Comparison of ENCODE assay signal across 8 cellular contexts in the genomic region with DNA sequence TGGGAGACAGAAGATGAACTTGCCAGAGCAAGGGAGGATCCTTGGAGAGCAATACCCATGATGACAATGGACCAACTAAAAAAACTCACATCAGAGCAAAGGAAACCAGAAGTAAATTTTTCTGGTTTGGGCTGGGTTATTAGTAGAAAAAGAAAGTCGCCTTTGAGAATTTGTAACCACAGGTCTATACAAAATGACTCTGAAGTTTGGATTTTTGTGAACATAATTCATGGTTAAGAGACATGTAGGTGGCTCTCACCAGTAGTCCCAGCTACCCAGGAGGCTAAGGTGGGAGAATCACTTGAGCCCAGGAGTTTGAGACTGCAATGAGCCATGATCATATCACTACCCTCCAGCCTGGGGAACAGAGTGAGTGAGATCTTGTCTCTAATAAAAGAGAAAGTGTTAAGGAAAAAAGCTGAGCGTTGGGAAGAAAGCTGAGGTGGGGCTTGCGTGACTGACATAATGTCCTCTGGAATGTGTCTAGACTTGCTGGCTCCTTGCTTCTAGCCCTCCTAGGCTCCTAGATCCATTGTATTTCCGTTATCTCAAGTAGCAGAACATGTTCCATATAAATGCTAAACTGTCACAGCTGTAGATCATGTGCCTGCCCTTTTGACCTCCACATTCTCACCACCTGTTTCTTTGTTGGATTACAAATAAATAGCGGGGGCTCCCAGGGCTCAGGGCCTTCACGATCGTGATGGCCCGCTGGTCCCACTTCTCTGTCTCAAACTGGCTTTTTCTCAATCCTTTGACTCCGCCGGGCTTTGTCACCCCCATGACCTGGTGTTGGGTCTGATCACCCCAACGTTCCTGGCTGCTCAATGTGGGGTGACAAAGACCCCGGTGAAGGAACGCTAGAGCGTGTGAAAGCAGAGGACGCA. TPM values are rescaled to one million over a fixed set of nuclear protein-coding genes. Genes with fewer than 3 reads are reported as not detected.
DNase-seq lines count a peak whose midpoint lies in the region; ATAC-seq lines count a peak whose summit lies in the region.

No MANE protein-coding gene starts in this region.

- no peaks in the 10 kb centered on the region for H3K36me3 ChIP-seq in ectodermal cell (ENCODE audit: control insufficient read depth, insufficient read depth, low read length)

- H3K4me3 ChIP-seq in ectodermal cell (ENCODE audit: insufficient read depth, low read depth, low read length), result no peak overlapping the region

- H3K27me3 ChIP-seq in ectodermal cell (ENCODE audit: control insufficient read depth, insufficient read depth, low read length, poor library complexity, severe bottlenecking), result no peaks in the 10 kb centered on the region

- H3K9me3 ChIP-seq in ectodermal cell (ENCODE audit: control insufficient read depth, low read length), result no peaks in the 10 kb centered on the region

- DNase-seq in EL, result peak; percentile 35
- no peak for DNase-seq in HuH-7 (ENCODE audit: low spot score)
- DNase-seq in KG1 (lab: John Stamatoyannopoulos, UW), result no peak
- DNase-seq in activated gamma-delta T cell treated with Interleukin-2 at 50 U/mL for 16 hours, result no peak
- DNase-seq in stimulated activated naive CD4-positive, alpha-beta T cell (lab: John Stamatoyannopoulos, UW), result no peak

- ATAC-seq in GM21390 (IDR thresholded peaks at IDR 0.05; ENCODE audit: unreplicated experiment), result peak; percentile 74
- peak; percentile 71 for ATAC-seq in HG03521 (IDR thresholded peaks at IDR 0.05; ENCODE audit: unreplicated experiment)

- peak overlapping the region; percentile 95 for H3K27ac ChIP-seq in ectodermal cell (ENCODE audit: insufficient read depth, low read depth, low read length, poor library complexity, severe bottlenecking)

- peaks cover 54% of the 10 kb centered on the region for H3K4me1 ChIP-seq in ectodermal cell (ENCODE audit: control insufficient read depth, insufficient read depth, low read length)

- 13 to 15% methylated on average over 15 of the region's 15 CpGs for WGBS in ectodermal cell, 2 experiments

RNA-seq across cellular contexts. Expression of a gene that starts 56.2 kb away (rescaled TPM):
- 89.1 TPM for polyA plus RNA-seq in ectodermal cell (2013, experiment 1 of 4)
- 73.7 TPM for polyA plus RNA-seq in ectodermal cell (2013, experiment 2 of 4)
- 59.6 TPM for polyA plus RNA-seq in ectodermal cell (2013, experiment 3 of 4)
- 62.9 TPM for polyA plus RNA-seq in ectodermal cell (2013, experiment 4 of 4)
